ENCODE assay signal across 25 cellular contexts in the genomic region with DNA sequence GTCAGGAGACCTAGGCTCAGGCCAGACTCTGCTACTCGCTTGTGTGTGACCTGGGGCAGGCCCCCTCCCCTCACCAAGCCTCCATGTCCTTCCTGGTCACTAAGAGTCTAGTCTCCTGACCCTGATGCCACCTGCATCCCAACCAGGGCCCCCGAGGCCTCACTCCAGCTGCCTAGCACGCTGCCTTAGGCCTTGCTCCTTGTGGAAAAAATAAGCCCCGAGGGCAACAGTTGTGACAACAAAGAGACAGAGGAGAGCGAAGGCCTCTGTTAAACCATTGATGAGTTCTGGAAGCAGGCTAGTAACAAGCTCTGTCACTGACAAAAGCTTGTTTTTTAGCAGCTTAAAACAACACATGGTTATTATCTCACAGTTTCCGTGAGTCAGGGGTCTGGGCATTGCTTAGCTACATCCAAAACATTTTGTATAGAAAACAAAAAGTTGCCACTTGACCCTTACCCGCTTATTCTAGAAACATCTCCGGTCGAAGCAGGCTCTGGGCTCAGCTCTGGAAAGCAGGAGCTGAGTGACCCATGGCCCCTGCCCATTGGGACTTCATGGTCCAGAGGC. TPM values are rescaled to one million over a fixed set of nuclear protein-coding genes. Genes with fewer than 3 reads are reported as not detected.
DNase-seq lines count a peak whose midpoint lies in the region; ATAC-seq lines count a peak whose summit lies in the region.
"Had no signal": no experiment of that assay in that cellular context is flagged by ENCODE, and none has a peak within 500 bp of the region (broad histone marks: within the 10 kb centered on the region; RNA-seq: fewer than 3 reads in every experiment).

No MANE protein-coding gene starts in this region.

- H3K27ac ChIP-seq in mesendoderm (ENCODE audit: low read depth, low read length): no peak overlapping the region
- H3K27ac ChIP-seq: 22Rv1, C4-2B, PC-9 had no signal

- no peaks in the 10 kb centered on the region for H3K4me1 ChIP-seq in mesendoderm (ENCODE audit: control insufficient read depth, low read depth, low read length)

- no peaks in the 10 kb centered on the region for H3K27me3 Mint-ChIP-seq in stimulated activated naive CD8-positive, alpha-beta T cell treated with anti-CD3 and anti-CD28 coated beads, Interleukin-15, amount 100 ng/mL, for 72 hours
- no peaks in the 10 kb centered on the region for H3K27me3 Mint-ChIP-seq in activated T-helper 17 cell treated with anti-CD3 and anti-CD28 coated beads, Interleukin-2, amount 50 U/mL, for 72 hours

- no peaks in the 10 kb centered on the region for H3K27me3 ChIP-seq in mesendoderm (ENCODE audit: insufficient read depth, low read length, poor library complexity)
- H3K27me3 ChIP-seq: MG63 had no signal

- peak overlapping the region; percentile 27 to 35 for H3K27ac Mint-ChIP-seq in stimulated activated naive CD8-positive, alpha-beta T cell treated with anti-CD3 and anti-CD28 coated beads, Interleukin-15, amount 100 ng/mL, for 72 hours
- H3K27ac Mint-ChIP-seq in activated naive CD4-positive, alpha-beta T cell treated with anti-CD3 and anti-CD28 coated beads, Interleukin-2, amount 50 U/mL, for 72 hours: no peak overlapping the region
- H3K27ac Mint-ChIP-seq in activated T-helper 17 cell treated with anti-CD3 and anti-CD28 coated beads, Interleukin-2, amount 50 U/mL, for 72 hours: no peak overlapping the region
- H3K27ac Mint-ChIP-seq: B cell; CD8-positive, alpha-beta T cell; H9 had no signal

- no peaks in the 10 kb centered on the region for H3K79me1 ChIP-seq in mesendoderm (ENCODE audit: low read length)

- H4K5ac ChIP-seq in mesendoderm (ENCODE audit: low read length): no peak overlapping the region

- peak overlapping the region; percentile 16 for H2AK5ac ChIP-seq in mesendoderm (ENCODE audit: low read length)

- no peak overlapping the region for H4K8ac ChIP-seq in mesendoderm (ENCODE audit: low read depth, low read length)

- H2BK120ac ChIP-seq in mesendoderm (ENCODE audit: low read depth, low read length): peak overlapping the region; percentile 8

- no peak overlapping the region for H3K4me2 ChIP-seq in mesendoderm (ENCODE audit: low read length)
- H3K4me2 ChIP-seq: PC-9 had no signal

- no peak overlapping the region for H3K4me3 Mint-ChIP-seq in stimulated activated naive CD8-positive, alpha-beta T cell treated with anti-CD3 and anti-CD28 coated beads, Interleukin-15, amount 100 ng/mL, for 72 hours
- no peak overlapping the region for H3K4me3 Mint-ChIP-seq in activated T-helper 17 cell treated with anti-CD3 and anti-CD28 coated beads, Interleukin-2, amount 50 U/mL, for 72 hours
- H3K4me3 Mint-ChIP-seq: B cell; CD8-positive, alpha-beta T cell; H9 had no signal

- no peak overlapping the region for H3K9ac ChIP-seq in mesendoderm (ENCODE audit: low read length)

- no peaks in the 10 kb centered on the region for H3K36me3 Mint-ChIP-seq in activated naive CD4-positive, alpha-beta T cell treated with anti-CD3 and anti-CD28 coated beads, Interleukin-2, amount 50 U/mL, for 72 hours
- no peaks in the 10 kb centered on the region for H3K36me3 Mint-ChIP-seq in activated T-helper 17 cell treated with anti-CD3 and anti-CD28 coated beads, Interleukin-2, amount 50 U/mL, for 72 hours (ENCODE audit: low read depth)
- H3K36me3 Mint-ChIP-seq: CD8-positive, alpha-beta T cell had no signal

- no peak overlapping the region for H2BK5ac ChIP-seq in mesendoderm (ENCODE audit: low read length)

- peak overlapping the region; percentile 53 for H3K18ac ChIP-seq in mesendoderm (ENCODE audit: low read length)

- H3K23ac ChIP-seq in mesendoderm (ENCODE audit: low read length): no peak overlapping the region

- no peaks in the 10 kb centered on the region for H3K36me3 ChIP-seq in mesendoderm (ENCODE audit: control insufficient read depth, insufficient read depth, low read length)
- H3K36me3 ChIP-seq: MG63 had no signal

- no peaks in the 10 kb centered on the region for H3K9me3 Mint-ChIP-seq in stimulated activated naive CD8-positive, alpha-beta T cell treated with anti-CD3 and anti-CD28 coated beads, Interleukin-15, amount 100 ng/mL, for 72 hours
- H3K9me3 Mint-ChIP-seq in activated naive CD4-positive, alpha-beta T cell treated with anti-CD3 and anti-CD28 coated beads, Interleukin-2, amount 50 U/mL, for 72 hours: no peaks in the 10 kb centered on the region
- H3K9me3 Mint-ChIP-seq in activated T-helper 17 cell treated with anti-CD3 and anti-CD28 coated beads, Interleukin-2, amount 50 U/mL, for 72 hours: no peaks in the 10 kb centered on the region
- H3K9me3 Mint-ChIP-seq: CD8-positive, alpha-beta T cell; H9 had no signal

- H3K4me1 Mint-ChIP-seq in stimulated activated naive CD8-positive, alpha-beta T cell treated with anti-CD3 and anti-CD28 coated beads, Interleukin-15, amount 100 ng/mL, for 72 hours: no peaks in the 10 kb centered on the region
- no peaks in the 10 kb centered on the region for H3K4me1 Mint-ChIP-seq in activated T-helper 17 cell treated with anti-CD3 and anti-CD28 coated beads, Interleukin-2, amount 50 U/mL, for 72 hours
- H3K4me1 Mint-ChIP-seq: B cell had no signal

- no peak overlapping the region for H2BK15ac ChIP-seq in mesendoderm (replicated peaks; ENCODE audit: low read depth)

- H3K56ac ChIP-seq in mesendoderm (ENCODE audit: low read length): peak overlapping the region; percentile 40

- no peaks in the 10 kb centered on the region for H3K79me2 ChIP-seq in mesendoderm (ENCODE audit: control insufficient read depth, insufficient read depth, low read length)

- H3K4me3 ChIP-seq in mesendoderm (ENCODE audit: low read length): no peak overlapping the region
- H3K4me3 ChIP-seq: MG63, PC-9 had no signal

- no CpG with 5 or more reads among the region's 9 CpGs for WGBS in mesendoderm (ENCODE audit: extremely low coverage, insufficient coverage, low lambda C conversion rate)

- peak overlapping the region; percentile 6 for H3K4ac ChIP-seq in mesendoderm (ENCODE audit: low read depth, low read length)

- DNase-seq in stimulated activated naive CD8-positive, alpha-beta T cell treated with anti-CD3 and anti-CD28 coated beads, Interleukin-15, amount 100 ng/mL, for 72 hours: no peak
- no peak for DNase-seq in stimulated activated naive CD8-positive, alpha-beta T cell treated with anti-CD3 and anti-CD28 coated beads, Interleukin-15, Interleukin-2, amounts not matched to agents 100 U/mL and 50 U/mL, for 24 hours
- DNase-seq in dermis microvascular lymphatic vessel endothelial cell (ENCODE audit: low read depth in 2 of 2) (peak; percentile 37 to 59), mesendoderm (no peak), DMS 273 treated with DMSO at 0.1 percent for 48 hours (lab: John Stamatoyannopoulos, UW) (no peak), T1000 (lab: John Stamatoyannopoulos, UW) (no peak)
- DNase-seq in activated naive CD4-positive, alpha-beta T cell treated with anti-CD3 and anti-CD28 coated beads, Interleukin-2, amount 50 U/mL, for 72 hours (ENCODE audit: low spot score in 2 of 2): no peak
- DNase-seq: Calu3; CD8-positive, alpha-beta T cell; DMS153; DND-41; H9; KG1; MG63; NCI-H1105 treated with DMSO at 0.1 percent for 48 hours; NCI-H1694; NCI-H2029 treated with DMSO at 0.1 percent for 48 hours; NCI-H2227 treated with DMSO at 0.1 percent for 48 hours; NCI-H526 treated with DMSO at 0.1 percent for 48 hours; PC-9; Right ventricle myocardium superior had no signal

- ATAC-seq in stimulated activated naive CD8-positive, alpha-beta T cell treated with anti-CD3 and anti-CD28 coated beads, Interleukin-15, amount 100 ng/mL, for 72 hours: no peak
- ATAC-seq in stimulated activated naive CD8-positive, alpha-beta T cell treated with anti-CD3 and anti-CD28 coated beads, Interleukin-15, Interleukin-2, amounts not matched to agents 100 U/mL and 50 U/mL, for 24 hours: no peak
- ATAC-seq in activated naive CD4-positive, alpha-beta T cell treated with anti-CD3 and anti-CD28 coated beads, Interleukin-2, amount 50 U/mL, for 72 hours: no peak
- ATAC-seq in activated T-helper 17 cell treated with anti-CD3 and anti-CD28 coated beads, Interleukin-2, amount 50 U/mL, for 72 hours (replicated peaks): no peak
- ATAC-seq: CD8-positive, alpha-beta T cell had no signal

RNA-seq across cellular contexts. Expression of a gene that starts 48.2 kb away (rescaled TPM):
- total RNA-seq in dermis microvascular lymphatic vessel endothelial cell: 1.4 and 1.8 TPM in 2 replicates
- polyA plus RNA-seq in mesendoderm (2013, experiment 1 of 2): 16.0 TPM
- polyA plus RNA-seq in mesendoderm (2013, experiment 2 of 2): 16.2 TPM
- 1 to 10 TPM; 3.6 to 3.9 TPM for total RNA-seq in activated naive CD4-positive, alpha-beta T cell treated with anti-CD3 and anti-CD28 coated beads, Interleukin-2, amount 50 U/mL, for 72 hours
- 1 to 10 TPM; 5.6 to 6.4 TPM for total RNA-seq in activated T-helper 17 cell treated with anti-CD3 and anti-CD28 coated beads, Interleukin-2, amount 50 U/mL, for 72 hours

Comparison
In these comparisons a context has a peak if more than half of its experiments do, and no peak if none do; other contexts are left out.
1. DNase-seq: peak in dermis microvascular lymphatic vessel endothelial cell (2 of 2); none in stimulated activated naive CD8-positive, alpha-beta T cell treated with anti-CD3 and anti-CD28 coated beads, Interleukin-15, amount 100 ng/mL, for 72 hours (0 of 2), stimulated activated naive CD8-positive, alpha-beta T cell treated with anti-CD3 and anti-CD28 coated beads, Interleukin-15, Interleukin-2, amounts not matched to agents 100 U/mL and 50 U/mL, for 24 hours (single experiment), mesendoderm (single experiment), DMS 273 treated with DMSO at 0.1 percent for 48 hours (single experiment), T1000 (single experiment) and activated naive CD4-positive, alpha-beta T cell treated with anti-CD3 and anti-CD28 coated beads, Interleukin-2, amount 50 U/mL, for 72 hours (0 of 2).
2. H3K27ac Mint-ChIP-seq: peak in stimulated activated naive CD8-positive, alpha-beta T cell treated with anti-CD3 and anti-CD28 coated beads, Interleukin-15, amount 100 ng/mL, for 72 hours (2 of 2); none in activated naive CD4-positive, alpha-beta T cell treated with anti-CD3 and anti-CD28 coated beads, Interleukin-2, amount 50 U/mL, for 72 hours (0 of 2) and activated T-helper 17 cell treated with anti-CD3 and anti-CD28 coated beads, Interleukin-2, amount 50 U/mL, for 72 hours (single experiment).